In genomic region chr9:133558191-133559126, GRCh38 we compare ENCODE assay signal across 8 cellular contexts. TPM values are rescaled to one million over a fixed set of nuclear protein-coding genes. Genes with fewer than 3 reads are reported as not detected.
DNase-seq lines count a peak whose midpoint lies in the region; ATAC-seq, FAIRE-seq and TF ChIP-seq lines count a peak whose summit lies in the region.

No MANE protein-coding gene starts in this region.

- peaks cover 5% of the 10 kb centered on the region for H3K4me1 ChIP-seq in CD8-positive, alpha-beta T cell (ENCODE audit: insufficient read depth, low read length)
- H3K4me1 ChIP-seq in SJCRH30: peaks cover 39% of the 10 kb centered on the region
- peaks cover 44 to 52% (median 46%) of the 10 kb centered on the region in 4 donors for H3K4me1 ChIP-seq in esophagus muscularis mucosa
- peaks cover 16% of the 10 kb centered on the region for H3K4me1 ChIP-seq in neural progenitor cell

- no peaks in the 10 kb centered on the region for H3K9me3 Mint-ChIP-seq in CD8-positive, alpha-beta T cell
- H3K9me3 Mint-ChIP-seq in neural progenitor cell: peaks cover 4% of the 10 kb centered on the region

- no peaks in the 10 kb centered on the region for H3K9me3 ChIP-seq in CD8-positive, alpha-beta T cell (ENCODE audit: low read length)
- H3K9me3 ChIP-seq in SJCRH30 (replicated peaks): no peaks in the 10 kb centered on the region
- H3K9me3 ChIP-seq in esophagus muscularis mucosa: no peaks in the 10 kb centered on the region
- no peaks in the 10 kb centered on the region for H3K9me3 ChIP-seq in neural progenitor cell (ENCODE audit: low read depth)

- peak overlapping the region; percentile 1 for H3K4me2 ChIP-seq in neural progenitor cell

- no peak for TF ChIP-seq CTCF in CD8-positive, alpha-beta T cell (IDR thresholded peaks at IDR 0.05)
- TF ChIP-seq CTCF in esophagus muscularis mucosa (IDR thresholded peaks at IDR 0.05) (no peak), neural progenitor cell (IDR thresholded peaks at IDR 0.05) (no peak)

- POLR2A ChIA-PET in CD8-positive, alpha-beta T cell (lab: Charles Lee): no interaction called here

- H3K9ac ChIP-seq in neural progenitor cell: no peak overlapping the region

- CTCF ChIA-PET in CD8-positive, alpha-beta T cell (lab: Charles Lee): no interaction called here

- H3K4me1 Mint-ChIP-seq in CD8-positive, alpha-beta T cell (ENCODE audit: low read depth): peaks cover 10% of the 10 kb centered on the region
- peaks cover 50% of the 10 kb centered on the region for H3K4me1 Mint-ChIP-seq in neural progenitor cell

- FAIRE-seq in H54 (lab: Jason Lieb, UNC): peak; percentile 23

- H3K27me3 ChIP-seq in CD8-positive, alpha-beta T cell (ENCODE audit: insufficient read depth, low read length): no peaks in the 10 kb centered on the region
- H3K27me3 ChIP-seq in SJCRH30 (no peaks in the 10 kb centered on the region), esophagus muscularis mucosa (peaks cover 0 to 6% (median 0%) of the 10 kb centered on the region in 4 donors), neural progenitor cell (no peaks in the 10 kb centered on the region)

- 57% methylated on average over 26 of the region's 31 CpGs for WGBS in esophagus muscularis mucosa

- H3K27ac ChIP-seq in CD8-positive, alpha-beta T cell (ENCODE audit: low read depth, low read length): no peak overlapping the region
- H3K27ac ChIP-seq in SJCRH30 (peak overlapping the region; percentile 97), esophagus muscularis mucosa (replicated peaks in 1 of 4) (peak overlapping the region; percentile 38 to 73 (median 56)), neural progenitor cell (no peak overlapping the region)

- no peak overlapping the region for H3K4me3 ChIP-seq in CD8-positive, alpha-beta T cell (ENCODE audit: low read depth, low read length)
- H3K4me3 ChIP-seq in SJCRH30 (peak overlapping the region; percentile 22), esophagus muscularis mucosa (peak overlapping the region in 2 of 4 donors; percentile 6 to 10), neural progenitor cell (no peak overlapping the region)

- no peak for TF ChIP-seq EP300 in esophagus muscularis mucosa (IDR thresholded peaks at IDR 0.05)

- H2AFZ ChIP-seq in neural progenitor cell (replicated peaks): peak overlapping the region; percentile 84

- no peaks in the 10 kb centered on the region for H4K20me1 ChIP-seq in neural progenitor cell (ENCODE audit: low read depth)

- H3K36me3 ChIP-seq in CD8-positive, alpha-beta T cell (ENCODE audit: insufficient read depth, low read length): no peaks in the 10 kb centered on the region
- H3K36me3 ChIP-seq in SJCRH30 (no peaks in the 10 kb centered on the region), esophagus muscularis mucosa (peaks cover 0 to 16% (median 5%) of the 10 kb centered on the region in 4 donors), neural progenitor cell (no peaks in the 10 kb centered on the region)

- peaks cover 6% of the 10 kb centered on the region for H3K27me3 Mint-ChIP-seq in CD8-positive, alpha-beta T cell (ENCODE audit: low read depth)
- H3K27me3 Mint-ChIP-seq in neural progenitor cell (ENCODE audit: insufficient read depth, low read depth): peaks cover 4% of the 10 kb centered on the region

- DNase-seq in CD8-positive, alpha-beta T cell: no peak
- DNase-seq in H54 (ENCODE audit: insufficient read length, low spot score) (peak; percentile 97), SJCRH30 (peak; percentile 90 to 92), esophagus muscularis mucosa (ENCODE audit: extremely low spot score) (no peak), neural progenitor cell (ENCODE audit: low spot score) (peak; percentile 52), HT-29 (ENCODE audit: low spot score) (no peak), ecto neural progenitor cell (ENCODE audit: low spot score) (no peak)

- TF ChIP-seq POLR2A in H54 (IDR thresholded peaks at IDR 0.05; ENCODE audit: low read depth, low read length) (no peak), esophagus muscularis mucosa (IDR thresholded peaks at IDR 0.05; ENCODE audit: low read depth) (no peak)

- no peak overlapping the region for H3K4me3 Mint-ChIP-seq in CD8-positive, alpha-beta T cell
- peak overlapping the region; percentile 77 for H3K4me3 Mint-ChIP-seq in neural progenitor cell

- intact Hi-C loops in CD8-positive, alpha-beta T cell (cut with DNase I, micrococcal nuclease): no loop called here
- intact Hi-C loops in esophagus muscularis mucosa (cut with DNase I): no loop called here

- H3K27ac Mint-ChIP-seq in CD8-positive, alpha-beta T cell: no peak overlapping the region
- peak overlapping the region; percentile 97 for H3K27ac Mint-ChIP-seq in neural progenitor cell

- no peaks in the 10 kb centered on the region for H3K36me3 Mint-ChIP-seq in CD8-positive, alpha-beta T cell
- no peaks in the 10 kb centered on the region for H3K36me3 Mint-ChIP-seq in neural progenitor cell

- H3K79me2 ChIP-seq in neural progenitor cell (ENCODE audit: low read depth): no peaks in the 10 kb centered on the region

- peaks cover 9% of the 10 kb centered on the region for H3F3A ChIP-seq in neural progenitor cell (ENCODE audit: low read depth)

- peak; percentile 55 for ATAC-seq in CD8-positive, alpha-beta T cell
- no peak for ATAC-seq in GM21528 (IDR thresholded peaks at IDR 0.05; ENCODE audit: low FRiP score, unreplicated experiment)

RNA-seq across cellular contexts. Expression of gene ADAMTSL2, which starts 24.0 kb away (rescaled TPM):
- under 1 TPM; 0.33 to 0.44 TPM for total RNA-seq in CD8-positive, alpha-beta T cell
- 3.3 and 3.5 TPM in 2 replicates for total RNA-seq in SJCRH30 (2014; rRNA removed; shearing (Covaris generic))
- total RNA-seq in esophagus muscularis mucosa (1 to 10 TPM; 2.8 to 6.6 (median 3.2) TPM), neural progenitor cell (ENCODE audit: low replicate concordance) (0.30 and 0.99 TPM in 2 replicates)
- total RNA-seq in HT-29 (2014; rRNA removed; shearing (Covaris generic)): 0.16 and 0.25 TPM in 2 replicates

RNA-seq across cellular contexts. Expression of gene MYMK, which starts 33.7 kb away (rescaled TPM):
- total RNA-seq in CD8-positive, alpha-beta T cell: not detected
- 1.1 and 2.0 TPM in 2 replicates for total RNA-seq in SJCRH30 (2014; rRNA removed; shearing (Covaris generic))
- total RNA-seq in esophagus muscularis mucosa (not detected), neural progenitor cell (ENCODE audit: low replicate concordance) (not detected in 2 replicates)
- not detected in 2 replicates for total RNA-seq in HT-29 (2014; rRNA removed; shearing (Covaris generic))

RNA-seq across cellular contexts. Expression of gene FAM163B, which starts 50.7 kb away (rescaled TPM):
- total RNA-seq in CD8-positive, alpha-beta T cell: not detected
- total RNA-seq in SJCRH30 (2014; rRNA removed; shearing (Covaris generic)): 2.5 and 3.4 TPM in 2 replicates
- not detected for total RNA-seq in esophagus muscularis mucosa
- total RNA-seq in neural progenitor cell (ENCODE audit: low replicate concordance): 0.31 TPM in 1 of 2 replicates, not detected in the other
- total RNA-seq in HT-29 (2014; rRNA removed; shearing (Covaris generic)): not detected in 2 replicates

Comparison
In these comparisons a context has a peak if more than half of its experiments do, and no peak if none do; other contexts are left out.
1. DNase-seq: peak in H54 (single experiment), SJCRH30 (2 of 2) and neural progenitor cell (single experiment); none in CD8-positive, alpha-beta T cell (0 of 7), esophagus muscularis mucosa (single experiment), HT-29 (single experiment) and ecto neural progenitor cell (single experiment).
2. H3K27ac ChIP-seq: peak in SJCRH30 (single experiment) and esophagus muscularis mucosa (4 of 4); none in CD8-positive, alpha-beta T cell (single experiment) and neural progenitor cell (single experiment).